8 cellular contexts compared by ENCODE assay signal in the genomic region with DNA sequence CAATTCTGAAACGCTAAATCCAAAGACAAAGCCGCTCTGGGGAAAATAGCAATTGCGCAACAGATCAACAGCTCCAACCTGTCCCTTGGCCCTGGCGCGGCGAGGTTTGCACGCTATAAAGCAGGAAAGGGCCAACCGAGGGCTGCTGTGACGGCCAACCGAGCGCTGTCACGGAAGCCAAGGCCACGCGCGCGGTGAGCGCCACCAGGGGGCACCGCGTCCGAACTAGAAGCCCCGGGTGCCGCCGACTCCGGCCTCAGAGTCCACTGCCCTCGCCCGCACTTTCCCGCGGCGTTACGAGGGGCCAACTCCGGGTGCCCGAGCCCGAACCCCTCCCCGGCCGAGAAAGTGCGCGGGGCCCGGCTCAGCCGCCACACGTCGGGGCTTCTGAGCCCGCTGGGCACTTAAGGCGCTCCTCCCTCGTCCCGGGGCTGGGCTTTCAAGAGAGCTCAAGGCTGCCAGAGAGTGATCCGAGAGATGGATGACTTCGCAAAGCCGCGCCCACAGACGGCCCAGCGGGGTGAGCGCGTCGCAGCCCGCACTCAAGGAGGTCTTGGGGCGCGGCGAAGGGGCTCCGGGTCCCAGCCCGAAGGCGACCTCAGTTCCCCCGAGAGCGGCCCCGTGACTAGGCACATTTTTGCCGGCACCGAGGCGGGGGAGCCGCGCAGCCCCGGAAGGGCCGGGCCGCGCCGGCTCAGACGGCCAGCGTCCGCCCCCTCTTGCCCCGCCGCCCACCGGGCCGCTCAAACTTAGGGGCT.
DNase-seq lines count a peak whose midpoint lies in the region; ATAC-seq lines count a peak whose summit lies in the region.

No MANE protein-coding gene starts in this region.

- ATAC-seq in GM19023 (IDR thresholded peaks at IDR 0.05; ENCODE audit: unreplicated experiment) (peak; percentile 47), HG03196 (IDR thresholded peaks at IDR 0.05; ENCODE audit: unreplicated experiment) (peak; percentile 60)

- DNase-seq in AG20443 (ENCODE audit: low spot score): peak; percentile 91
- peak; percentile 98 for DNase-seq in NCI-H226
- DNase-seq in activated CD4-positive, CD25-positive, alpha-beta regulatory T cell (lab: John Stamatoyannopoulos, UW): peak; percentile 87 to 94 (median 90)
- DNase-seq in central memory CD4-positive, alpha-beta T cell: peak; percentile 93
- DNase-seq in islet precursor cell: peak; percentile 97
- peak; percentile 93 for DNase-seq in stimulated activated CD4-positive, alpha-beta T cell treated with anti-CD3 and anti-CD28 coated beads, Interleukin-12 subunit alpha, Interleukin-12 subunit beta, amount 100 ng/mL, for 4 hours

Comparison
In these comparisons a context has a peak if more than half of its experiments do, and no peak if none do; other contexts are left out.
1. Peak in every context shown above with its lines: DNase-seq and ATAC-seq.